Comparison of ENCODE assay signal across 8 cellular contexts in genomic region chr4:125316781-125317525, GRCh38. TPM values are rescaled to one million over a fixed set of nuclear protein-coding genes. Genes with fewer than 3 reads are reported as not detected.
DNase-seq lines count a peak whose midpoint lies in the region; ATAC-seq and TF ChIP-seq lines count a peak whose summit lies in the region.

No MANE protein-coding gene starts in this region.

- H3K9me3 ChIP-seq in BE2C: no peaks in the 10 kb centered on the region

- peaks cover 41% of the 10 kb centered on the region for H3K36me3 Mint-ChIP-seq in HFFc6 (ENCODE audit: low read depth)
- no peaks in the 10 kb centered on the region for H3K36me3 Mint-ChIP-seq in stimulated activated effector memory CD8-positive, alpha-beta T cell treated with anti-CD3 and anti-CD28 coated beads, Interleukin-12 subunit alpha, Interleukin-12 subunit beta, amount 100 ng/mL, for 72 hours

- peaks cover 65% of the 10 kb centered on the region for H3K4me1 Mint-ChIP-seq in HFFc6 (ENCODE audit: low read depth)
- peaks cover 28% of the 10 kb centered on the region for H3K4me1 Mint-ChIP-seq in stimulated activated effector memory CD8-positive, alpha-beta T cell treated with anti-CD3 and anti-CD28 coated beads, Interleukin-12 subunit alpha, Interleukin-12 subunit beta, amount 100 ng/mL, for 72 hours

- H3K9me3 Mint-ChIP-seq in HFFc6: no peaks in the 10 kb centered on the region
- H3K9me3 Mint-ChIP-seq in stimulated activated effector memory CD8-positive, alpha-beta T cell treated with anti-CD3 and anti-CD28 coated beads, Interleukin-12 subunit alpha, Interleukin-12 subunit beta, amount 100 ng/mL, for 72 hours: no peaks in the 10 kb centered on the region

- in situ Hi-C loops in brain microvascular endothelial cell (cut with HindIII; ENCODE audit: low pct_ligation_motif_present, low sequenced_read_pairs): loop anchor here (25.0 kb wide), 1 partner anchor 445 kb away; no protein-coding TSS in a partner anchor
- in situ Hi-C loops in KBM-7 (cut with MboI; ENCODE audit: low pct_unique_long_range_greater_than_20kb, low sequenced_read_pairs): no loop called here

- H3K36me3 ChIP-seq in BE2C (no peaks in the 10 kb centered on the region), brain microvascular endothelial cell (replicated peaks) (no peaks in the 10 kb centered on the region)

- H3K4me3 ChIP-seq in BE2C (ENCODE audit: low read depth, low read length) (peak overlapping the region; percentile 90), brain microvascular endothelial cell (ENCODE audit: low read depth, low read length) (peak overlapping the region; percentile 91)

- DNase-seq in BE2C (peak; percentile 55), HFFc6 (peak; percentile 23), brain microvascular endothelial cell (peak; percentile 23), kidney tubule cell (ENCODE audit: low spot score) (peak; percentile 67), KBM-7 (no peak), HPDE6-E6E7 (ENCODE audit: extremely low spot score) (no peak)
- DNase-seq in stimulated activated effector memory CD8-positive, alpha-beta T cell treated with anti-CD3 and anti-CD28 coated beads, Interleukin-12 subunit alpha, Interleukin-12 subunit beta, amount 100 ng/mL, for 72 hours (ENCODE audit: low spot score in 2 of 2): no peak

- peak overlapping the region; percentile 76 for H3K27ac Mint-ChIP-seq in HFFc6
- no peak overlapping the region for H3K27ac Mint-ChIP-seq in stimulated activated effector memory CD8-positive, alpha-beta T cell treated with anti-CD3 and anti-CD28 coated beads, Interleukin-12 subunit alpha, Interleukin-12 subunit beta, amount 100 ng/mL, for 72 hours

- H3K27me3 ChIP-seq in BE2C (no peaks in the 10 kb centered on the region), brain microvascular endothelial cell (replicated peaks) (no peaks in the 10 kb centered on the region)

- peak overlapping the region; percentile 93 for H3K4me3 Mint-ChIP-seq in HFFc6
- peak overlapping the region; percentile 73 for H3K4me3 Mint-ChIP-seq in stimulated activated effector memory CD8-positive, alpha-beta T cell treated with anti-CD3 and anti-CD28 coated beads, Interleukin-12 subunit alpha, Interleukin-12 subunit beta, amount 100 ng/mL, for 72 hours

- H3K27ac ChIP-seq in brain microvascular endothelial cell: no peak overlapping the region

- peaks cover 6% of the 10 kb centered on the region; the same call in 1 of the 2 replicates for H3K4me1 ChIP-seq in BE2C

- ATAC-seq in stimulated activated effector memory CD8-positive, alpha-beta T cell treated with anti-CD3 and anti-CD28 coated beads, Interleukin-12 subunit alpha, Interleukin-12 subunit beta, amount 100 ng/mL, for 72 hours: no peak
- ATAC-seq in HG03025 (IDR thresholded peaks at IDR 0.05; ENCODE audit: low FRiP score, unreplicated experiment): no peak

- 0 out of 2 replicates have a peak, but pooled peaks cover 1% of the 10 kb centered on the region for H3K27me3 Mint-ChIP-seq in HFFc6 (ENCODE audit: insufficient read depth)

- TF ChIP-seq CTCF in BE2C (IDR thresholded peaks at IDR 0.05; ENCODE audit: low read depth, low read length) (peak; percentile 44), HFFc6 (IDR thresholded peaks at IDR 0.05) (no peak; the same call in 1 of the 2 replicates), brain microvascular endothelial cell (IDR thresholded peaks at IDR 0.05; ENCODE audit: low read depth, low read length, missing control alignments) (peak; percentile 43)

RNA-seq across cellular contexts. Expression of gene FAT4, which starts 2.2 kb away (rescaled TPM):
- polyA plus RNA-seq in BE2C (2012; ENCODE audit: insufficient read depth, insufficient read length, low read depth): 1.8 TPM
- total RNA-seq in HFFc6 (2021; fragmentation: NEBNext Ultra II Directional; extraction: Animal tissue kit (Norgen Biotek cat#: 25700)): 10 to 100 TPM; 11.1 to 18.4 (median 12.8) TPM

Comparison
In these comparisons a context has a peak if more than half of its experiments do, and no peak if none do; other contexts are left out.
1. DNase-seq: peak in BE2C (single experiment), HFFc6 (single experiment), brain microvascular endothelial cell (single experiment) and kidney tubule cell (single experiment); none in stimulated activated effector memory CD8-positive, alpha-beta T cell treated with anti-CD3 and anti-CD28 coated beads, Interleukin-12 subunit alpha, Interleukin-12 subunit beta, amount 100 ng/mL, for 72 hours (0 of 2), KBM-7 (single experiment) and HPDE6-E6E7 (single experiment).